In the genomic region with DNA sequence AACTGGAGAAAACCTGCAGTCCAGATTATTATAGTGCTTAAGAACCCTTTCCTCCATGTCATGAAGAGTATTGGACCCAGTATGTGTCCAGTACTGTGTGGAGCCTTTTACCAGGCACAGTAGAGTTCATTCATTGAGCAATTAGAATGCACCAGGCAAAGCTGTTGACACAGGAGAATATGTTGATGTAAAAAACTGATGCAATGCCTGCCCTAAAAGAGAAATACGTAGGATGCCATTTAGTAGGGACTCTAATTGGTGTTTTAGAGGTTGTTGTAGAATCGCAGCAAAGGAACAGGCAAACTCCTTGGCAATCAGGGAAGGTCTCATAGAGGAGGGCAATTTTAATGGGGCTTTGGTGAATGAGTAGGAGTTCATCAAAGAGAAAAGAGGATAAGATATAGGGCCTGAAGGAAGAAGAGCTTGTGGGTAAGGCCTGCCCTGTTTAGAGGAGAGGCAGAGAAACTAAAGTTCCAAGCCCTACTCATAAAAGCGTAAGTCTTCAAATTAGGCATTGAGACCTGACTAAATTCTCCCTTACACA, we compare ENCODE assay signal across 23 cellular contexts.
DNase-seq lines count a peak whose midpoint lies in the region; ATAC-seq and FAIRE-seq lines count a peak whose summit lies in the region.
"Had no signal": no experiment of that assay in that cellular context is flagged by ENCODE, and none has a peak within 500 bp of the region (broad histone marks: within the 10 kb centered on the region; RNA-seq: fewer than 3 reads in every experiment).

No MANE protein-coding gene starts in this region.

- no CpG with 5 or more reads among the region's 3 CpGs for WGBS in mesendoderm (ENCODE audit: extremely low coverage, insufficient coverage, low lambda C conversion rate)

- no peak overlapping the region for H3K4me3 Mint-ChIP-seq in activated naive CD4-positive, alpha-beta T cell treated with anti-CD3 and anti-CD28 coated beads, Interleukin-2, amount 50 U/mL, for 24 hours
- no peak overlapping the region for H3K4me3 Mint-ChIP-seq in T-helper 17 cell

- H3K4me1 Mint-ChIP-seq in activated naive CD4-positive, alpha-beta T cell treated with anti-CD3 and anti-CD28 coated beads, Interleukin-2, amount 50 U/mL, for 24 hours, result peaks cover 14% of the 10 kb centered on the region
- H3K4me1 Mint-ChIP-seq in T-helper 17 cell, result peaks cover 12% of the 10 kb centered on the region

- DNase-seq in activated naive CD4-positive, alpha-beta T cell (lab: John Stamatoyannopoulos, UW), result no peak
- DNase-seq in GM19239 (ENCODE audit: insufficient read length, low spot score) (no peak), T-helper 17 cell (no peak), mesendoderm (peak; percentile 54), NCI-H2196 (lab: John Stamatoyannopoulos, UW; ENCODE audit: unreplicated experiment) (no peak)
- DNase-seq: activated CD4-positive, alpha-beta T cell treated with anti-CD3 and anti-CD28 coated beads, Interleukin-2, amount 50 U/mL, for 1 hour; effector CD8-positive, alpha-beta T cell; foreskin keratinocyte; left colon; NCI-H2029 treated with DMSO at 0.1 percent for 48 hours; NCI-H446; nucleus accumbens; SHP77 treated with DMSO at 0.1 percent for 48 hours; stimulated activated CD8-positive, alpha-beta memory T cell treated with anti-CD3 and anti-CD28 coated beads, Interleukin-4, amount 100 ng/mL, for 48 hours had no signal

- peak; percentile 48 for FAIRE-seq in GM19239 (lab: Jason Lieb, UNC)
- FAIRE-seq: bronchial epithelial cell, colon, D721Med had no signal

- H3K9me3 ChIP-seq in T-helper 17 cell (ENCODE audit: control insufficient read depth, low read length, poor library complexity, severe bottlenecking), result no peaks in the 10 kb centered on the region

- H3K23ac ChIP-seq in mesendoderm (ENCODE audit: low read length), result no peak overlapping the region

- H3K4me2 ChIP-seq in mesendoderm (ENCODE audit: low read length), result no peak overlapping the region
- H3K4me2 ChIP-seq: hepatocyte had no signal

- H3K4ac ChIP-seq in mesendoderm (ENCODE audit: low read depth, low read length), result no peak overlapping the region

- no peaks in the 10 kb centered on the region for H3K79me1 ChIP-seq in mesendoderm (ENCODE audit: low read length)

- H3K4me1 ChIP-seq in mesendoderm (ENCODE audit: control insufficient read depth, low read depth, low read length), result peaks cover 3% of the 10 kb centered on the region
- H3K4me1 ChIP-seq: foreskin keratinocyte had no signal

- no peak overlapping the region for H2BK5ac ChIP-seq in mesendoderm (ENCODE audit: low read length)

- no peaks in the 10 kb centered on the region for H3K79me2 ChIP-seq in mesendoderm (ENCODE audit: control insufficient read depth, insufficient read depth, low read length)
- H3K79me2 ChIP-seq: hepatocyte had no signal

- no peak overlapping the region for H4K5ac ChIP-seq in mesendoderm (ENCODE audit: low read length)

- no peak overlapping the region for H3K18ac ChIP-seq in mesendoderm (ENCODE audit: low read length)

- H3K27me3 Mint-ChIP-seq in activated naive CD4-positive, alpha-beta T cell treated with anti-CD3 and anti-CD28 coated beads, Interleukin-2, amount 50 U/mL, for 24 hours, result no peaks in the 10 kb centered on the region
- no peaks in the 10 kb centered on the region for H3K27me3 Mint-ChIP-seq in T-helper 17 cell
- H3K27me3 Mint-ChIP-seq: memory B cell had no signal

- H2AK5ac ChIP-seq in mesendoderm (ENCODE audit: low read length), result no peak overlapping the region

- H3K27me3 ChIP-seq in mesendoderm (ENCODE audit: insufficient read depth, low read length, poor library complexity), result no peaks in the 10 kb centered on the region

- H3K27ac Mint-ChIP-seq in activated naive CD4-positive, alpha-beta T cell treated with anti-CD3 and anti-CD28 coated beads, Interleukin-2, amount 50 U/mL, for 24 hours, result peak overlapping the region; percentile 43
- peak overlapping the region; percentile 79 for H3K27ac Mint-ChIP-seq in T-helper 17 cell

- no peak overlapping the region for H3K9ac ChIP-seq in mesendoderm (ENCODE audit: low read length)

- H3K36me3 Mint-ChIP-seq in activated naive CD4-positive, alpha-beta T cell treated with anti-CD3 and anti-CD28 coated beads, Interleukin-2, amount 50 U/mL, for 24 hours, result no peaks in the 10 kb centered on the region
- H3K36me3 Mint-ChIP-seq in T-helper 17 cell (ENCODE audit: low read depth), result peaks cover 6% of the 10 kb centered on the region
- H3K36me3 Mint-ChIP-seq: CD14-positive monocyte had no signal

- no peak overlapping the region for H3K56ac ChIP-seq in mesendoderm (ENCODE audit: low read length)

- no peak overlapping the region for H3K27ac ChIP-seq in mesendoderm (ENCODE audit: low read depth, low read length)
- H3K27ac ChIP-seq: foreskin keratinocyte, hepatocyte had no signal

- no peak overlapping the region for H3K4me3 ChIP-seq in mesendoderm (ENCODE audit: low read length)
- H3K4me3 ChIP-seq: hepatocyte had no signal

- H3K9me3 Mint-ChIP-seq in activated naive CD4-positive, alpha-beta T cell treated with anti-CD3 and anti-CD28 coated beads, Interleukin-2, amount 50 U/mL, for 24 hours, result no peaks in the 10 kb centered on the region

- H3K36me3 ChIP-seq in mesendoderm (ENCODE audit: control insufficient read depth, insufficient read depth, low read length), result no peaks in the 10 kb centered on the region

- H2BK120ac ChIP-seq in mesendoderm (ENCODE audit: low read depth, low read length), result no peak overlapping the region

- H4K8ac ChIP-seq in mesendoderm (ENCODE audit: low read depth, low read length), result no peak overlapping the region

- no peak overlapping the region for H2BK15ac ChIP-seq in mesendoderm (replicated peaks; ENCODE audit: low read depth)

- ATAC-seq in T-helper 17 cell (no peak), GM18868 (IDR thresholded peaks at IDR 0.05; ENCODE audit: unreplicated experiment) (no peak)
- ATAC-seq: foreskin keratinocyte, left colon, Panc1 had no signal
